ENCODE assay signal across 15 cellular contexts in genomic region chr5:133525048-133525447, GRCh38.
DNase-seq lines count a peak whose midpoint lies in the region; ATAC-seq and TF ChIP-seq lines count a peak whose summit lies in the region.
"Had no signal": no experiment of that assay in that cellular context is flagged by ENCODE, and none has a peak within 500 bp of the region (broad histone marks: within the 10 kb centered on the region; RNA-seq: fewer than 3 reads in every experiment).

No MANE protein-coding gene starts in this region.

- H3K18ac ChIP-seq in IMR-90 (ENCODE audit: low read depth, low read length), result no peak overlapping the region

- DNase-seq in IMR-90, result no peak
- peak; percentile 8 for DNase-seq in neural progenitor cell (ENCODE audit: low spot score)
- no peak for DNase-seq in upper lobe of right lung
- DNase-seq in naive thymus-derived CD8-positive, alpha-beta T cell, result no peak
- DNase-seq: Calu3; CD8-positive, alpha-beta T cell; DMS79 treated with DMSO at 0.1 percent for 48 hours; GF-D8 had no signal

- H3K4me2 ChIP-seq in IMR-90 (ENCODE audit: low read depth, low read length) (no peak overlapping the region), neural progenitor cell (no peak overlapping the region)
- H3K4me2 ChIP-seq: BLaER1 treated with 17β-estradiol and CSF1 and Interleukin-3, amounts not matched to agents 10 nM and 100 nM had no signal

- H4K20me1 ChIP-seq in IMR-90 (ENCODE audit: insufficient read depth, low read length) (no peaks in the 10 kb centered on the region), neural progenitor cell (ENCODE audit: low read depth) (no peaks in the 10 kb centered on the region)
- H4K20me1 ChIP-seq: BLaER1 treated with 17β-estradiol and CSF1 and Interleukin-3, amounts not matched to agents 10 nM and 100 nM had no signal

- H3K36me3 Mint-ChIP-seq in brain, result no peaks in the 10 kb centered on the region
- no peaks in the 10 kb centered on the region for H3K36me3 Mint-ChIP-seq in neural progenitor cell
- H3K36me3 Mint-ChIP-seq in naive thymus-derived CD8-positive, alpha-beta T cell, result no peaks in the 10 kb centered on the region
- H3K36me3 Mint-ChIP-seq: CD8-positive, alpha-beta T cell; IgD-negative memory B cell had no signal

- H3K27me3 ChIP-seq in IMR-90 (ENCODE audit: control insufficient read depth, insufficient read depth, low read length) (peaks cover 16% of the 10 kb centered on the region), neural progenitor cell (no peaks in the 10 kb centered on the region), upper lobe of right lung (no peaks in the 10 kb centered on the region)
- H3K27me3 ChIP-seq: BLaER1 treated with 17β-estradiol and CSF1 and Interleukin-3, amounts not matched to agents 10 nM and 100 nM had no signal

- H3K14ac ChIP-seq in IMR-90 (replicated peaks; ENCODE audit: low read depth, low read length), result no peak overlapping the region

- BruUV-seq in IMR-90 (replicated peaks; lab: Mats Ljungman, UMichigan), result no TSS peak

- H3K27me3 Mint-ChIP-seq in brain, result peaks cover 16% of the 10 kb centered on the region
- no peaks in the 10 kb centered on the region for H3K27me3 Mint-ChIP-seq in neural progenitor cell (ENCODE audit: insufficient read depth, low read depth)
- peaks cover 5 to 28% (median 12%) of the 10 kb centered on the region in 5 donors for H3K27me3 Mint-ChIP-seq in naive thymus-derived CD8-positive, alpha-beta T cell

- dilution Hi-C loops in IMR-90 (cut with HindIII; ENCODE audit: low sequenced_read_pairs, unreplicated experiment), result no loop called here

- H2BK120ac ChIP-seq in IMR-90 (ENCODE audit: low read depth, low read length), result no peak overlapping the region

- H4K8ac ChIP-seq in IMR-90 (ENCODE audit: low read depth in 2 of 2, low read length in 2 of 2), result no peak overlapping the region

- H2BK20ac ChIP-seq in IMR-90 (ENCODE audit: low read depth, low read length), result no peak overlapping the region

- H3K23ac ChIP-seq in IMR-90 (ENCODE audit: low read depth, low read length), result no peak overlapping the region

- H3K36me3 ChIP-seq in IMR-90 (ENCODE audit: control insufficient read depth, insufficient read depth, low read length) (no peaks in the 10 kb centered on the region), neural progenitor cell (no peaks in the 10 kb centered on the region), upper lobe of right lung (no peaks in the 10 kb centered on the region)
- H3K36me3 ChIP-seq: BLaER1 treated with 17β-estradiol and CSF1 and Interleukin-3, amounts not matched to agents 10 nM and 100 nM; HAP-1 had no signal

- peak overlapping the region; percentile 57 for H2AK9ac ChIP-seq in IMR-90 (replicated peaks; ENCODE audit: low read depth, low read length, poor library complexity)

- H2AK5ac ChIP-seq in IMR-90 (ENCODE audit: low read depth, low read length), result no peak overlapping the region

- POLR2A ChIA-PET in IMR-90 (lab: Charles Lee; ENCODE audit: unreplicated experiment), result no interaction called here
- POLR2A ChIA-PET in naive thymus-derived CD8-positive, alpha-beta T cell (lab: Charles Lee), result no interaction called here

- H3K4me3 Mint-ChIP-seq in brain, result peak overlapping the region in 1 of 5 experiments; percentile 6
- H3K4me3 Mint-ChIP-seq in neural progenitor cell, result no peak overlapping the region
- H3K4me3 Mint-ChIP-seq in naive thymus-derived CD8-positive, alpha-beta T cell, result no peak overlapping the region
- H3K4me3 Mint-ChIP-seq: B cell; CD8-positive, alpha-beta T cell; IgD-negative memory B cell had no signal

- no CpG with 5 or more reads among the region's 6 CpGs for WGBS in IMR-90 (ENCODE audit: extremely low coverage in 2 of 2, insufficient read length in 1 of 2), 2 experiments

- no peak for TF ChIP-seq POLR2A in IMR-90 (IDR thresholded peaks at IDR 0.05; ENCODE audit: low read depth, low read length)

- H3K27ac ChIP-seq in IMR-90 (ENCODE audit: insufficient read depth, low read length) (no peak overlapping the region), neural progenitor cell (no peak overlapping the region), upper lobe of right lung (no peak overlapping the region)
- H3K27ac ChIP-seq: BLaER1 treated with 17β-estradiol and CSF1 and Interleukin-3, amounts not matched to agents 10 nM and 100 nM had no signal

- no peak for TF ChIP-seq CTCF in IMR-90 (conservative IDR thresholded peaks at IDR 0.05; ENCODE audit: low read depth, low read length)
- TF ChIP-seq CTCF in brain (conservative IDR thresholded peaks at IDR 0.05), result no peak
- TF ChIP-seq CTCF in neural progenitor cell (IDR thresholded peaks at IDR 0.05), result no peak
- no peak for TF ChIP-seq CTCF in upper lobe of right lung (IDR thresholded peaks at IDR 0.05)

- no peaks in the 10 kb centered on the region for H3K79me1 ChIP-seq in IMR-90 (ENCODE audit: low read depth in 1 of 2, low read length in 2 of 2)

- no peak for TF ChIP-seq RAD21 in IMR-90 (IDR thresholded peaks at IDR 0.05; ENCODE audit: low read length)

- no peak overlapping the region for H2BK5ac ChIP-seq in IMR-90 (ENCODE audit: low read depth, low read length, poor library complexity, severe bottlenecking)

- in situ Hi-C loops in IMR-90 (cut with MboI; ENCODE audit: low sequenced_read_pairs), result no loop called here

- no peak overlapping the region for H2BK15ac ChIP-seq in IMR-90 (ENCODE audit: low read depth, low read length)

- H3K27ac Mint-ChIP-seq in brain (peak overlapping the region in 3 of 5 experiments; percentile 48 to 64 (median 59)), neural progenitor cell (no peak overlapping the region)
- no peak overlapping the region for H3K27ac Mint-ChIP-seq in naive thymus-derived CD8-positive, alpha-beta T cell
- H3K27ac Mint-ChIP-seq: B cell; CD8-positive, alpha-beta T cell; IgD-negative memory B cell had no signal

- H3K9ac ChIP-seq in IMR-90 (ENCODE audit: low read depth, low read length) (no peak overlapping the region), neural progenitor cell (no peak overlapping the region)
- H3K9ac ChIP-seq: BLaER1 treated with 17β-estradiol and CSF1 and Interleukin-3, amounts not matched to agents 10 nM and 100 nM had no signal

- H3K79me2 ChIP-seq in neural progenitor cell (ENCODE audit: low read depth), result no peaks in the 10 kb centered on the region

- H3K4me1 ChIP-seq in IMR-90 (ENCODE audit: control insufficient read depth, insufficient read depth, low read length) (no peaks in the 10 kb centered on the region), neural progenitor cell (peaks cover 24% of the 10 kb centered on the region), upper lobe of right lung (no peaks in the 10 kb centered on the region)
- H3K4me1 ChIP-seq: BLaER1 treated with 17β-estradiol and CSF1 and Interleukin-3, amounts not matched to agents 10 nM and 100 nM; HAP-1 had no signal

- H4K5ac ChIP-seq in IMR-90 (ENCODE audit: low read depth, low read length), result no peak overlapping the region

- H3K4me3 ChIP-seq in IMR-90 (ENCODE audit: insufficient read depth, low read depth, low read length) (no peak overlapping the region), neural progenitor cell (no peak overlapping the region), upper lobe of right lung (no peak overlapping the region)
- H3K4me3 ChIP-seq: BLaER1 treated with 17β-estradiol and CSF1 and Interleukin-3, amounts not matched to agents 10 nM and 100 nM; HAP-1 had no signal

- H2AFZ ChIP-seq in IMR-90 (replicated peaks; ENCODE audit: low read length, poor library complexity) (no peak overlapping the region), neural progenitor cell (replicated peaks) (no peak overlapping the region)

- H3K9me3 Mint-ChIP-seq in brain, result peaks cover 0 to 5% (median 0%) of the 10 kb centered on the region in 5 experiments
- no peaks in the 10 kb centered on the region for H3K9me3 Mint-ChIP-seq in neural progenitor cell
- H3K9me3 Mint-ChIP-seq in naive thymus-derived CD8-positive, alpha-beta T cell, result no peaks in the 10 kb centered on the region
- H3K9me3 Mint-ChIP-seq: CD8-positive, alpha-beta T cell had no signal

- H3K9me3 ChIP-seq in IMR-90 (ENCODE audit: control insufficient read depth, insufficient read depth, low read length) (no peaks in the 10 kb centered on the region), neural progenitor cell (ENCODE audit: low read depth) (no peaks in the 10 kb centered on the region), upper lobe of right lung (no peaks in the 10 kb centered on the region)
- H3K9me3 ChIP-seq: BLaER1 treated with 17β-estradiol and CSF1 and Interleukin-3, amounts not matched to agents 10 nM and 100 nM; HAP-1 had no signal

- no peaks in the 10 kb centered on the region for H3K9me1 ChIP-seq in IMR-90 (ENCODE audit: insufficient read depth, low read length)

- H4K91ac ChIP-seq in IMR-90 (ENCODE audit: insufficient read depth, low read depth, low read length), result no peak overlapping the region

- intact Hi-C loops in IMR-90 (cut with micrococcal nuclease), result no loop called here
- intact Hi-C loops in upper lobe of right lung (cut with DNase I), result no loop called here

- no peak overlapping the region for H3K4ac ChIP-seq in IMR-90 (ENCODE audit: low read depth, low read length)

- CTCF ChIA-PET in IMR-90 (lab: Yijun Ruan, JAX), result no interaction called here

- ATAC-seq in IMR-90 (ENCODE audit: low read depth), result no peak
- peak; percentile 50 for ATAC-seq in upper lobe of right lung
- ATAC-seq in naive thymus-derived CD8-positive, alpha-beta T cell, result no peak
- no peak for ATAC-seq in HG03139 (IDR thresholded peaks at IDR 0.05; ENCODE audit: unreplicated experiment)
- no peak for ATAC-seq in HG03025 (IDR thresholded peaks at IDR 0.05; ENCODE audit: low FRiP score, unreplicated experiment)
- ATAC-seq: CD8-positive, alpha-beta T cell had no signal

- no peak overlapping the region for H3K56ac ChIP-seq in IMR-90 (ENCODE audit: extremely low read depth, insufficient read depth, low read length)

- H3K4me1 Mint-ChIP-seq in brain, result peaks cover 43% of the 10 kb centered on the region
- peaks cover 23% of the 10 kb centered on the region for H3K4me1 Mint-ChIP-seq in neural progenitor cell
- peaks cover 0 to 3% (median 0%) of the 10 kb centered on the region in 4 donors for H3K4me1 Mint-ChIP-seq in naive thymus-derived CD8-positive, alpha-beta T cell
- H3K4me1 Mint-ChIP-seq: B cell, IgD-negative memory B cell had no signal

- H3F3A ChIP-seq in neural progenitor cell (ENCODE audit: low read depth), result no peaks in the 10 kb centered on the region

TF ChIP-seq in IMR-90, 13 proteins besides CTCF, POLR2A, EP300 and RAD21:
- TF ChIP-seq MAFK (IDR thresholded peaks at IDR 0.05; ENCODE audit: low read depth, low read length), result no peak
- TF ChIP-seq MXI1 (IDR thresholded peaks at IDR 0.05; ENCODE audit: borderline replicate concordance, low read depth, low read length), result no peak
- no peak for TF ChIP-seq CEBPB (IDR thresholded peaks at IDR 0.05; ENCODE audit: low read depth, low read length)
- no peak for TF ChIP-seq BHLHE40 (IDR thresholded peaks at IDR 0.05; ENCODE audit: low read depth, low read length)
- no peak for TF ChIP-seq CHD1 (IDR thresholded peaks at IDR 0.05; ENCODE audit: low read depth, low read length)

Comparison
In these comparisons a context has a peak if more than half of its experiments do, and no peak if none do; other contexts are left out.
1. H3K27ac Mint-ChIP-seq: peak in brain (3 of 5); none in neural progenitor cell (single experiment) and naive thymus-derived CD8-positive, alpha-beta T cell (0 of 10).